15 cellular contexts compared by ENCODE assay signal in the genomic region with DNA sequence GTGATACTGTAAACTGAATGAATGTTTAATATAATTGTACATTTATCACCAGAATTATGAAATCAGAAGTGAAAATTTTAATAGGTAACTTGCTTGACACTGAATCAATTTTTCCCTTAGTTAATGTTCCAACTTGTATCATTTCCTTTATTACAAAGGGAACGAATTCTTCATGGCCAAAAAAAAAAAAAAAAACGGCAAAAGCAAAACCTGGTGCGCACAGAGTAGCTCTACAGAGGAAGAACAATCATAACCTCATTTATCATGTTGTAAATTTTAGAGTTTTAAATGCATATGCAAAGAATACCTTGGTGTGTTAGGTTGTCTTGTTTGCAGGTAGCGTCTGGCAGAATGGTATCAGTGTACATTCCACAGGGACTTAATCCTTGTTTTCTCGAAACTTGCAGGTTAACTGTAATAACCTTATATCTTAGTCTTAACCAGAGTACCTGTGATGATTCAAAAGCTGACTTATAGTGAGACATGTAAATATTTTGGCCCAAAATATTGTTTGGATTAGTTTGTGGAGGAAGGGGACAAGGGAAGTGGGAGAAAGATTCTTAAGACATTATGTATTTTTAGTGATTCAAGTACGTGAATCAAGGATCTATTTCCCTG.
"Had no signal": no experiment of that assay in that cellular context is flagged by ENCODE, and none has a peak within 500 bp of the region (broad histone marks: within the 10 kb centered on the region; RNA-seq: fewer than 3 reads in every experiment).

No MANE protein-coding gene starts in this region.

- H3K27me3 Mint-ChIP-seq: progenitor cell of endocrine pancreas had no signal

- ATAC-seq: activated CD4-positive, CD25-positive, alpha-beta regulatory T cell treated with anti-CD3 and anti-CD28 coated beads, Interleukin-2, amount 50 U/mL, for 24 hours; left lobe of liver; natural killer cell; right cardiac atrium had no signal

- H3K27ac ChIP-seq: tibial nerve had no signal

- H3K4me1 Mint-ChIP-seq: natural killer cell had no signal

- H3K36me3 ChIP-seq: tibial nerve, uterus had no signal

- H3K27me3 ChIP-seq: tibial nerve, uterus had no signal

- H3K9me3 ChIP-seq: tibial nerve, uterus had no signal

- H3K4me3 ChIP-seq: tibial nerve, uterus had no signal

- H3K36me3 Mint-ChIP-seq: natural killer cell had no signal

- DNase-seq: activated CD4-positive, alpha-beta T cell treated with anti-CD3 and anti-CD28 coated beads, Interleukin-2, amount 50 U/mL, for 1 hour; activated naive CD4-positive, alpha-beta T cell treated with anti-CD3 and anti-CD28 coated beads, Interleukin-2, amount 50 U/mL, for 16 hours; caudate nucleus; head of caudate nucleus; natural killer cell; nucleus accumbens; right cardiac atrium; small intestine; stimulated activated CD4-positive, alpha-beta T cell treated with anti-CD3 and anti-CD28 coated beads, Interleukin-4, amount 100 ng/mL, for 24 hours; stimulated activated naive CD4-positive, alpha-beta T cell; uterus had no signal

- H3K27ac Mint-ChIP-seq: natural killer cell, progenitor cell of endocrine pancreas had no signal

- H3K4me1 ChIP-seq: uterus had no signal

- H3K4me3 Mint-ChIP-seq: natural killer cell had no signal
